8 cellular contexts compared by ENCODE assay signal in the genomic region with DNA sequence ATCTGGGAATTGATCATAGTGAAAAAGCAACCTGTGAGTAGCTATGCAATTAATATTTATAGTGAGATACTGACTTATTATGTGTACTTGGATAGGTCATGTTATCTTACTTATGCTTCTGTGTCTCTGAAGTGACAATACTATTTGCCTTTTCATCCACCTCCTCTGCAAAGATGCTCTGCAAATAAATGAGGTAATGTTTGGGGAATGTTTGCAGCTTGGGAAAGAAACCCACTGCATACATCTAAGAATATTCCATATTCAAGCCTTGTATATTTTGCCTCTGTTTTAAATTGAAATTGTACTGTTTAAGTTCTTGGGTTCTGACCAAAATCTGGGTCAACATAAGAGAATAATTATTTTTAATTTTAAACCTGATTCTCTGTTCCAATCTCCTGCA.
A peak's percentile ranks its signal among the peaks of the same experiment; 100 is the strongest.
DNase-seq lines count a peak whose midpoint lies in the region; ATAC-seq and TF ChIP-seq lines count a peak whose summit lies in the region.

No MANE protein-coding gene starts in this region.

- peak overlapping the region; percentile 74 for H3K4me3 ChIP-seq in coronary artery

- DNase-seq in DMS153 treated with DMSO at 0.1 percent for 48 hours (lab: John Stamatoyannopoulos, UW; ENCODE audit: unreplicated experiment) (peak; percentile 50), NCI-H2029 treated with DMSO at 0.1 percent for 48 hours (lab: John Stamatoyannopoulos, UW) (peak; percentile 54), coronary artery (ENCODE audit: low spot score) (no peak), non-pigmented ciliary epithelial cell (ENCODE audit: low read depth) (peak; percentile 10), GM19238 (ENCODE audit: insufficient read length, low spot score) (no peak), HCEC 1CT (no peak)

- ATAC-seq in GM19035 (IDR thresholded peaks at IDR 0.05; ENCODE audit: unreplicated experiment) (no peak), GM18858 (IDR thresholded peaks at IDR 0.05; ENCODE audit: unreplicated experiment) (no peak)

- no peak for TF ChIP-seq CTCF in coronary artery (IDR thresholded peaks at IDR 0.05)

- H3K27ac ChIP-seq in coronary artery = peak overlapping the region in 1 of 2 donors; percentile 80

Comparison
In these comparisons a context has a peak if more than half of its experiments do, and no peak if none do; other contexts are left out.
1. DNase-seq: peak in DMS153 treated with DMSO at 0.1 percent for 48 hours (single experiment), NCI-H2029 treated with DMSO at 0.1 percent for 48 hours (single experiment) and non-pigmented ciliary epithelial cell (single experiment); none in coronary artery (single experiment), GM19238 (single experiment) and HCEC 1CT (single experiment).